Comparison of ENCODE assay signal across 8 cellular contexts in genomic region chr14:30223385-30223785, GRCh38.
A peak's percentile ranks its signal among the peaks of the same experiment; 100 is the strongest.
DNase-seq lines count a peak whose midpoint lies in the region; ATAC-seq and TF ChIP-seq lines count a peak whose summit lies in the region.

No MANE protein-coding gene starts in this region.

- peaks cover 60% of the 10 kb centered on the region for H3K4me1 Mint-ChIP-seq in HFFc6 (ENCODE audit: low read depth)
- H3K4me1 Mint-ChIP-seq in activated naive CD4-positive, alpha-beta T cell treated with anti-CD3 and anti-CD28 coated beads, Interleukin-2, amount 10 ng/mL, durations not matched to agents 7 days and 5 days = no peaks in the 10 kb centered on the region
- H3K4me1 Mint-ChIP-seq in CD8-positive, alpha-beta T cell (ENCODE audit: low read depth) = no peaks in the 10 kb centered on the region

- no peak overlapping the region for H3K9ac ChIP-seq in stomach smooth muscle (ENCODE audit: low read length in 2 of 2)

- H3K36me3 Mint-ChIP-seq in HFFc6 (ENCODE audit: low read depth) = no peaks in the 10 kb centered on the region
- H3K36me3 Mint-ChIP-seq in activated naive CD4-positive, alpha-beta T cell treated with anti-CD3 and anti-CD28 coated beads, Interleukin-2, amount 10 ng/mL, durations not matched to agents 7 days and 5 days = no peaks in the 10 kb centered on the region
- no peaks in the 10 kb centered on the region for H3K36me3 Mint-ChIP-seq in CD8-positive, alpha-beta T cell

- CTCF ChIA-PET in activated naive CD4-positive, alpha-beta T cell treated with anti-CD3 and anti-CD28 coated beads, Interleukin-2, amount 10 ng/mL, durations not matched to agents 7 days and 5 days (lab: Charles Lee) = no interaction called here
- CTCF ChIA-PET in CD8-positive, alpha-beta T cell (lab: Charles Lee) = no interaction called here

- H3K9me3 ChIP-seq in stomach smooth muscle (ENCODE audit: control insufficient read depth in 2 of 2, low read length in 2 of 2) (no peaks in the 10 kb centered on the region), spleen (no peaks in the 10 kb centered on the region)
- no peaks in the 10 kb centered on the region for H3K9me3 ChIP-seq in CD8-positive, alpha-beta T cell (ENCODE audit: low read length)

- POLR2A ChIA-PET in CD8-positive, alpha-beta T cell (lab: Charles Lee) = no interaction called here

- H3K27ac Mint-ChIP-seq in HFFc6 = peak overlapping the region; percentile 58
- no peak overlapping the region for H3K27ac Mint-ChIP-seq in activated naive CD4-positive, alpha-beta T cell treated with anti-CD3 and anti-CD28 coated beads, Interleukin-2, amount 10 ng/mL, durations not matched to agents 7 days and 5 days
- H3K27ac Mint-ChIP-seq in CD8-positive, alpha-beta T cell = no peak overlapping the region

- WGBS in spleen, 5 donors = 42 to 71% (median 67%) methylated on average over 2 of the region's 2 CpGs

- DNase-seq in HFFc6 (peak; percentile 86), SHP77 treated with DMSO at 0.1 percent for 48 hours (lab: John Stamatoyannopoulos, UW) (peak; percentile 94), left cardiac atrium (peak; percentile 39), OCI-M2 (lab: John Stamatoyannopoulos, UW; ENCODE audit: unreplicated experiment) (no peak), spleen (no peak)
- DNase-seq in activated naive CD4-positive, alpha-beta T cell treated with anti-CD3 and anti-CD28 coated beads, Interleukin-2, amount 10 ng/mL, durations not matched to agents 7 days and 5 days = no peak
- no peak for DNase-seq in CD8-positive, alpha-beta T cell

- ATAC-seq in left cardiac atrium = peak; percentile 61 to 93
- ATAC-seq in CD8-positive, alpha-beta T cell = no peak

- intact Hi-C loops in left cardiac atrium (cut with DNase I) (no loop called here), spleen (cut with DNase I; ENCODE audit: low total_unique reads) (no loop called here)
- intact Hi-C loops in CD8-positive, alpha-beta T cell (cut with DNase I, micrococcal nuclease) = no loop called here

- TF ChIP-seq POLR2A in spleen (IDR thresholded peaks at IDR 0.05) = no peak

- H3K4me3 Mint-ChIP-seq in HFFc6 = peak overlapping the region; percentile 51
- no peak overlapping the region for H3K4me3 Mint-ChIP-seq in activated naive CD4-positive, alpha-beta T cell treated with anti-CD3 and anti-CD28 coated beads, Interleukin-2, amount 10 ng/mL, durations not matched to agents 7 days and 5 days
- no peak overlapping the region for H3K4me3 Mint-ChIP-seq in CD8-positive, alpha-beta T cell

- H3K27ac ChIP-seq in stomach smooth muscle (ENCODE audit: low read length) (peak overlapping the region; percentile 12), spleen (no peak overlapping the region)
- H3K27ac ChIP-seq in CD8-positive, alpha-beta T cell (ENCODE audit: low read depth, low read length) = no peak overlapping the region

- H3K36me3 ChIP-seq in stomach smooth muscle (ENCODE audit: control insufficient read depth in 2 of 2, insufficient read depth in 2 of 2, low read length in 2 of 2) = no peaks in the 10 kb centered on the region
- no peaks in the 10 kb centered on the region for H3K36me3 ChIP-seq in spleen
- H3K36me3 ChIP-seq in CD8-positive, alpha-beta T cell (ENCODE audit: insufficient read depth, low read length) = no peaks in the 10 kb centered on the region

- no peaks in the 10 kb centered on the region for H3K9me3 Mint-ChIP-seq in HFFc6
- no peaks in the 10 kb centered on the region for H3K9me3 Mint-ChIP-seq in activated naive CD4-positive, alpha-beta T cell treated with anti-CD3 and anti-CD28 coated beads, Interleukin-2, amount 10 ng/mL, durations not matched to agents 7 days and 5 days
- H3K9me3 Mint-ChIP-seq in CD8-positive, alpha-beta T cell = no peaks in the 10 kb centered on the region

- H3K27me3 ChIP-seq in stomach smooth muscle (ENCODE audit: control insufficient read depth in 1 of 2, insufficient read depth in 2 of 2, low read length in 2 of 2) (no peaks in the 10 kb centered on the region), spleen (replicated peaks in 1 of 7) (no peaks in the 10 kb centered on the region)
- no peaks in the 10 kb centered on the region for H3K27me3 ChIP-seq in CD8-positive, alpha-beta T cell (ENCODE audit: insufficient read depth, low read length)

- peaks cover 18% of the 10 kb centered on the region for H3K4me1 ChIP-seq in stomach smooth muscle (ENCODE audit: control insufficient read depth, insufficient read depth, low read length)
- no peaks in the 10 kb centered on the region for H3K4me1 ChIP-seq in spleen
- H3K4me1 ChIP-seq in CD8-positive, alpha-beta T cell (ENCODE audit: insufficient read depth, low read length) = no peaks in the 10 kb centered on the region

- H3K4me3 ChIP-seq in stomach smooth muscle (ENCODE audit: low read length in 2 of 2) = no peak overlapping the region
- no peak overlapping the region for H3K4me3 ChIP-seq in spleen
- H3K4me3 ChIP-seq in CD8-positive, alpha-beta T cell (ENCODE audit: low read depth, low read length) = no peak overlapping the region

- no peaks in the 10 kb centered on the region for H3K27me3 Mint-ChIP-seq in HFFc6 (ENCODE audit: insufficient read depth)
- no peaks in the 10 kb centered on the region for H3K27me3 Mint-ChIP-seq in activated naive CD4-positive, alpha-beta T cell treated with anti-CD3 and anti-CD28 coated beads, Interleukin-2, amount 10 ng/mL, durations not matched to agents 7 days and 5 days
- no peaks in the 10 kb centered on the region for H3K27me3 Mint-ChIP-seq in CD8-positive, alpha-beta T cell (ENCODE audit: low read depth)

- no peak for TF ChIP-seq CTCF in HFFc6 (IDR thresholded peaks at IDR 0.05)
- no peak for TF ChIP-seq CTCF in spleen (IDR thresholded peaks at IDR 0.05 in 8 of 11, conservative IDR thresholded peaks at IDR 0.05 in 3 of 11)
- TF ChIP-seq CTCF in CD8-positive, alpha-beta T cell (IDR thresholded peaks at IDR 0.05) = no peak

Comparison
In these comparisons a context has a peak if more than half of its experiments do, and no peak if none do; other contexts are left out.
1. DNase-seq: peak in HFFc6 (single experiment), SHP77 treated with DMSO at 0.1 percent for 48 hours (single experiment) and left cardiac atrium (single experiment); none in activated naive CD4-positive, alpha-beta T cell treated with anti-CD3 and anti-CD28 coated beads, Interleukin-2, amount 10 ng/mL, durations not matched to agents 7 days and 5 days (single experiment), OCI-M2 (single experiment), spleen (single experiment) and CD8-positive, alpha-beta T cell (0 of 7).